In the genomic region with DNA sequence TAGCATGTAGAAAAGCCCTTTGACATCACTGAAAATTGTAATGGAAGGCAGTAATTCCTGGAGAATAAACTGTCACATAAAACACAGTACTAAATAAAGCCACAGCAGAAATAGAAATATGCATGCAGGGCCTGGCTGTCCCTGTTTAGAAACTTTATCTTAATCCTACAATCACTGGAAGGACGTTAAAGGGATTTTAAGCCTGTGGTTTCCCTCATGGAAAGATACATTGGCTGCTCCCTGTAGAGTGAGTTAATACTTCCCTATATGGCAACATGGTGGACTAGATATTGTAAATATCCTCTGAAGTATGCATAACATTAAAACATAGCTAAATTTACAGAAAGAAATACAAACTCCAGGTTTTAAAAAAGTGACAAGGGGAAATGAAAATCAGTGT, we compare ENCODE assay signal across 5 cellular contexts.
"Had no signal": no experiment of that assay in that cellular context is flagged by ENCODE, and none has a peak within 500 bp of the region (broad histone marks: within the 10 kb centered on the region; RNA-seq: fewer than 3 reads in every experiment).

No MANE protein-coding gene starts in this region.

- H3K4me3 Mint-ChIP-seq: H9 had no signal

- H3K4me1 Mint-ChIP-seq: H9 had no signal

- H2AFZ ChIP-seq: GM23248 had no signal

- DNase-seq: GM23248, H9, HCEC 1CT had no signal

- H3K27ac ChIP-seq: GM23248 had no signal

- ATAC-seq: HepG2, K562 had no signal

- H3K9ac ChIP-seq: GM23248 had no signal

- H3K4me3 ChIP-seq: GM23248, K562 had no signal

- H3K27ac Mint-ChIP-seq: H9 had no signal
